12 cellular contexts compared by ENCODE assay signal in genomic region chr11:86219291-86220193, GRCh38. TPM values are rescaled to one million over a fixed set of nuclear protein-coding genes. Genes with fewer than 3 reads are reported as not detected.
DNase-seq lines count a peak whose midpoint lies in the region; ATAC-seq and TF ChIP-seq lines count a peak whose summit lies in the region.
"Had no signal": no experiment of that assay in that cellular context is flagged by ENCODE, and none has a peak within 500 bp of the region (broad histone marks: within the 10 kb centered on the region; RNA-seq: fewer than 3 reads in every experiment).

No MANE protein-coding gene starts in this region.

- peak overlapping the region; percentile 0 for H2AFZ ChIP-seq in osteoblast (ENCODE audit: low read length)

- DNase-seq in activated CD4-positive, alpha-beta T cell treated with anti-CD3 and anti-CD28 coated beads for 36 hours = no peak
- DNase-seq in activated CD4-positive, alpha-beta T cell treated with anti-CD3 and anti-CD28 coated beads, Interleukin-2, amount 50 U/mL, for 1 hour = no peak
- no peak for DNase-seq in osteoblast (ENCODE audit: insufficient read length, low spot score, missing footprints)
- no peak for DNase-seq in glutamatergic neuron
- DNase-seq in NCI-H82 treated with DMSO at 0.1 percent for 48 hours (lab: John Stamatoyannopoulos, UW; ENCODE audit: unreplicated experiment) = no peak
- no peak for DNase-seq in progenitor cell of endocrine pancreas (ENCODE audit: low spot score, unreplicated experiment)
- DNase-seq: aorta, foreskin keratinocyte, NCI-H1092 had no signal

- POLR2A ChIA-PET in activated CD4-positive, alpha-beta T cell treated with anti-CD3 and anti-CD28 coated beads for 36 hours (lab: Charles Lee) = interaction anchor here (0.5 to 1.8 kb wide), 5 partner anchors 11 to 152 kb away, joined by 3 to 9 read pairs (median 5); partner anchors contain the start of gene EED

- H3K79me2 ChIP-seq in osteoblast (ENCODE audit: insufficient read depth, low read length) = no peaks in the 10 kb centered on the region

- peaks cover 5% of the 10 kb centered on the region for H3K36me3 Mint-ChIP-seq in activated CD4-positive, alpha-beta T cell treated with anti-CD3 and anti-CD28 coated beads for 36 hours (ENCODE audit: low read depth)
- H3K36me3 Mint-ChIP-seq in glutamatergic neuron (ENCODE audit: unreplicated experiment) (no peaks in the 10 kb centered on the region), progenitor cell of endocrine pancreas (ENCODE audit: insufficient read depth) (no peaks in the 10 kb centered on the region)

- no peak overlapping the region for H3K27ac ChIP-seq in osteoblast (ENCODE audit: low read depth, low read length)
- H3K27ac ChIP-seq: foreskin keratinocyte, SK-N-MC had no signal

- H3K9me3 Mint-ChIP-seq in activated CD4-positive, alpha-beta T cell treated with anti-CD3 and anti-CD28 coated beads for 36 hours (ENCODE audit: low read depth) = peaks cover 10% of the 10 kb centered on the region
- no peaks in the 10 kb centered on the region for H3K9me3 Mint-ChIP-seq in glutamatergic neuron (ENCODE audit: unreplicated experiment)
- H3K9me3 Mint-ChIP-seq in progenitor cell of endocrine pancreas (ENCODE audit: low read depth) = peaks cover 4% of the 10 kb centered on the region

- H3K27me3 Mint-ChIP-seq in activated CD4-positive, alpha-beta T cell treated with anti-CD3 and anti-CD28 coated beads for 36 hours = no peaks in the 10 kb centered on the region
- H3K27me3 Mint-ChIP-seq in glutamatergic neuron (ENCODE audit: unreplicated experiment) (no peaks in the 10 kb centered on the region), progenitor cell of endocrine pancreas (peaks cover 17% of the 10 kb centered on the region)

- H3K4me1 ChIP-seq in osteoblast (ENCODE audit: insufficient read depth, low read length) = peaks cover 8% of the 10 kb centered on the region
- H3K4me1 ChIP-seq: foreskin keratinocyte had no signal

- no peak overlapping the region for H3K4me3 ChIP-seq in osteoblast (ENCODE audit: insufficient read depth, low read length)

- no peaks in the 10 kb centered on the region for H4K20me1 ChIP-seq in osteoblast (ENCODE audit: insufficient read depth, low read length)

- H3K36me3 ChIP-seq in osteoblast (ENCODE audit: insufficient read depth, low read length) = no peaks in the 10 kb centered on the region

- CTCF ChIA-PET in activated CD4-positive, alpha-beta T cell treated with anti-CD3 and anti-CD28 coated beads for 36 hours (lab: Charles Lee) = interaction anchor here (0.7 to 3.9 kb wide), 14 partner anchors 10 to 202 kb away, joined by 3 to 32 read pairs (median 5); partner anchors contain the start of gene PICALM

- H3K9me3 ChIP-seq in osteoblast (ENCODE audit: low read depth, low read length) = no peaks in the 10 kb centered on the region

- H3K27me3 ChIP-seq in osteoblast (ENCODE audit: insufficient read depth, low read length) = no peaks in the 10 kb centered on the region
- H3K27me3 ChIP-seq: foreskin keratinocyte had no signal

- peak overlapping the region; percentile 26 for H3K4me3 Mint-ChIP-seq in activated CD4-positive, alpha-beta T cell treated with anti-CD3 and anti-CD28 coated beads for 36 hours
- H3K4me3 Mint-ChIP-seq in glutamatergic neuron (ENCODE audit: unreplicated experiment) = no peak overlapping the region
- H3K4me3 Mint-ChIP-seq in progenitor cell of endocrine pancreas (ENCODE audit: low read depth) = no peak overlapping the region

- TF ChIP-seq CTCF in osteoblast (IDR thresholded peaks at IDR 0.05; ENCODE audit: extremely low read depth, low read depth, low read length) (no peak), glutamatergic neuron (IDR thresholded peaks at IDR 0.05; ENCODE audit: partially characterized antibody, unreplicated experiment) (no peak), progenitor cell of endocrine pancreas (IDR thresholded peaks at IDR 0.05; ENCODE audit: unreplicated experiment) (no peak)

- H3K4me2 ChIP-seq in osteoblast (ENCODE audit: insufficient read depth, low read length) = no peak overlapping the region

- peaks cover 70% of the 10 kb centered on the region for H3K4me1 Mint-ChIP-seq in activated CD4-positive, alpha-beta T cell treated with anti-CD3 and anti-CD28 coated beads for 36 hours
- H3K4me1 Mint-ChIP-seq in glutamatergic neuron (ENCODE audit: low read depth, unreplicated experiment) = no peaks in the 10 kb centered on the region
- H3K4me1 Mint-ChIP-seq in progenitor cell of endocrine pancreas (ENCODE audit: low read depth) = no peaks in the 10 kb centered on the region

- ATAC-seq in activated CD4-positive, alpha-beta T cell treated with anti-CD3 and anti-CD28 coated beads for 36 hours = peak; percentile 63
- ATAC-seq in GM21737 (IDR thresholded peaks at IDR 0.05; ENCODE audit: unreplicated experiment) = peak; percentile 62
- peak; percentile 61 for ATAC-seq in HG03442 (IDR thresholded peaks at IDR 0.05; ENCODE audit: unreplicated experiment)

- intact Hi-C loops in activated CD4-positive, alpha-beta T cell treated with anti-CD3 and anti-CD28 coated beads for 36 hours (cut with DNase I, micrococcal nuclease) = loop anchor here (1.0 to 5.0 kb wide), 4 partner anchors 9 to 362 kb away; partner anchors contain the start of gene CCDC83 (in 1 of the 2)

- H3K27ac Mint-ChIP-seq in activated CD4-positive, alpha-beta T cell treated with anti-CD3 and anti-CD28 coated beads for 36 hours = peak overlapping the region; percentile 91
- H3K27ac Mint-ChIP-seq in glutamatergic neuron (ENCODE audit: unreplicated experiment) (no peak overlapping the region), progenitor cell of endocrine pancreas (no peak overlapping the region)

RNA-seq across cellular contexts. Expression of gene EED, which starts 25.0 kb away (rescaled TPM):
- total RNA-seq in activated CD4-positive, alpha-beta T cell treated with anti-CD3 and anti-CD28 coated beads for 36 hours = 100 to 1,000 TPM in 1 of 2 experiments, 10 to 100 TPM in 1; 90.3 to 127 TPM
- total RNA-seq in osteoblast = 12.3 and 17.7 TPM in 2 replicates
- total RNA-seq in glutamatergic neuron (ENCODE audit: unreplicated experiment) = 17.9 TPM
- total RNA-seq in progenitor cell of endocrine pancreas = 33.5 and 34.6 TPM in 2 replicates
